8 cellular contexts compared by ENCODE assay signal in genomic region chr10:116385994-116386809, GRCh38.
DNase-seq lines count a peak whose midpoint lies in the region; FAIRE-seq and TF ChIP-seq lines count a peak whose summit lies in the region.

No MANE protein-coding gene starts in this region.

- FAIRE-seq in islet of Langerhans (lab: Jason Lieb, UNC): peak; percentile 98

- no peak overlapping the region for H3K4me3 ChIP-seq in HL-60 (replicated peaks; ENCODE audit: insufficient read depth, low read length)

- H3K27me3 ChIP-seq in HL-60 (ENCODE audit: insufficient read depth, poor library complexity, severe bottlenecking): no peaks in the 10 kb centered on the region

- no peak overlapping the region for H3K27ac ChIP-seq in HL-60 (replicated peaks)

- peak; percentile 5 for TF ChIP-seq CTCF in HL-60 (IDR thresholded peaks at IDR 0.05; ENCODE audit: insufficient read depth, low read length)

- DNase-seq in NCI-H2196 (lab: John Stamatoyannopoulos, UW; ENCODE audit: unreplicated experiment) (peak; percentile 2), NCI-H2196 treated with DMSO at 0.1 percent for 48 hours (lab: John Stamatoyannopoulos, UW; ENCODE audit: unreplicated experiment) (no peak), HL-60 (ENCODE audit: low read depth in 1 of 2, low spot score in 1 of 2) (no peak), SW480 (ENCODE audit: low spot score) (peak; percentile 25)
- DNase-seq in activated naive CD4-positive, alpha-beta T cell treated with Interleukin-2 at 50 U/mL for 16 hours: no peak
- DNase-seq in stimulated activated CD4-positive, alpha-beta T cell treated with anti-CD3 and anti-CD28 coated beads, Interleukin-1b, Interleukin-23, amount 100 ng/mL, for 48 hours: no peak
- no peak for DNase-seq in stimulated activated CD4-positive, alpha-beta T cell treated with anti-CD3 and anti-CD28 coated beads, Interleukin-2, amount 100 ng/mL, for 24 hours

Comparison
In these comparisons a context has a peak if more than half of its experiments do, and no peak if none do; other contexts are left out.
1. DNase-seq: peak in NCI-H2196 (single experiment) and SW480 (single experiment); none in NCI-H2196 treated with DMSO at 0.1 percent for 48 hours (single experiment), HL-60 (0 of 2), activated naive CD4-positive, alpha-beta T cell treated with Interleukin-2 at 50 U/mL for 16 hours (single experiment), stimulated activated CD4-positive, alpha-beta T cell treated with anti-CD3 and anti-CD28 coated beads, Interleukin-1b, Interleukin-23, amount 100 ng/mL, for 48 hours (single experiment) and stimulated activated CD4-positive, alpha-beta T cell treated with anti-CD3 and anti-CD28 coated beads, Interleukin-2, amount 100 ng/mL, for 24 hours (0 of 2).